Comparison of ENCODE assay signal across 8 cellular contexts in genomic region chr1:61083799-61084385, GRCh38. TPM values are rescaled to one million over a fixed set of nuclear protein-coding genes. Genes with fewer than 3 reads are reported as not detected.
DNase-seq lines count a peak whose midpoint lies in the region; ATAC-seq and TF ChIP-seq lines count a peak whose summit lies in the region.

No MANE protein-coding gene starts in this region.

- peaks cover 94 to 100% (median 98%) of the 10 kb centered on the region in 11 experiments for H3K27me3 ChIP-seq in BLaER1 treated with 17β-estradiol and CSF1 and Interleukin-3, amounts not matched to agents 10 nM and 100 nM
- H3K27me3 ChIP-seq in NT2/D1 (ENCODE audit: insufficient read depth, insufficient read length) (peaks cover 68% of the 10 kb centered on the region), endodermal cell (ENCODE audit: control insufficient read depth, insufficient read depth, low read length, poor library complexity, severe bottlenecking) (peaks cover 71% of the 10 kb centered on the region), neural cell (ENCODE audit: insufficient read depth, low read depth, low read length) (peaks cover 85% of the 10 kb centered on the region)

- no peaks in the 10 kb centered on the region for H3K36me3 Mint-ChIP-seq in endodermal cell (ENCODE audit: low read depth)

- ATAC-seq in GM18867 (IDR thresholded peaks at IDR 0.05; ENCODE audit: unreplicated experiment) (no peak), HG03159 (IDR thresholded peaks at IDR 0.05; ENCODE audit: unreplicated experiment) (no peak)

- WGBS in endodermal cell (ENCODE audit: insufficient coverage in 1 of 2, insufficient read length in 1 of 2), 2 experiments: 26 to 69% methylated on average over 3 to 19 of the region's 19 CpGs

- no peaks in the 10 kb centered on the region for H3K9me2 ChIP-seq in neural cell (ENCODE audit: insufficient read depth, low read length)

- peaks cover 9 to 18% (median 14%) of the 10 kb centered on the region in 10 experiments for H3K4me1 ChIP-seq in BLaER1 treated with 17β-estradiol and CSF1 and Interleukin-3, amounts not matched to agents 10 nM and 100 nM
- H3K4me1 ChIP-seq in NT2/D1 (ENCODE audit: insufficient read depth, insufficient read length) (no peaks in the 10 kb centered on the region), endodermal cell (ENCODE audit: control insufficient read depth, insufficient read depth, low read length) (peaks cover 2% of the 10 kb centered on the region)

- H3K36me3 ChIP-seq in BLaER1 treated with 17β-estradiol and CSF1 and Interleukin-3, amounts not matched to agents 10 nM and 100 nM: no peaks in the 10 kb centered on the region; a peak in 1 of 22 replicates
- no peaks in the 10 kb centered on the region for H3K36me3 ChIP-seq in NT2/D1 (ENCODE audit: insufficient read depth, insufficient read length, low read length)
- H3K36me3 ChIP-seq in endodermal cell (ENCODE audit: control insufficient read depth, insufficient read depth, low read length): no peaks in the 10 kb centered on the region
- no peaks in the 10 kb centered on the region for H3K36me3 ChIP-seq in neural cell (ENCODE audit: insufficient read depth, low read length)

- no peak for TF ChIP-seq CTCF in endodermal cell (conservative IDR thresholded peaks at IDR 0.05)
- TF ChIP-seq CTCF in neural cell (IDR thresholded peaks at IDR 0.05; ENCODE audit: poor library complexity, severe bottlenecking): no peak

- H3K27ac Mint-ChIP-seq in endodermal cell: no peak overlapping the region

- H3K4me1 Mint-ChIP-seq in endodermal cell: peaks cover 15% of the 10 kb centered on the region

- no peak for TF ChIP-seq EP300 in neural cell (conservative IDR thresholded peaks at IDR 0.05; ENCODE audit: poor library complexity, severe bottlenecking)

- peak overlapping the region; percentile 42 to 68 (median 58) for H3K4me3 ChIP-seq in BLaER1 treated with 17β-estradiol and CSF1 and Interleukin-3, amounts not matched to agents 10 nM and 100 nM
- peak overlapping the region; percentile 73 for H3K4me3 ChIP-seq in NT2/D1 (ENCODE audit: insufficient read length, low read depth)
- H3K4me3 ChIP-seq in endodermal cell (ENCODE audit: low read length): peak overlapping the region; percentile 78
- peak overlapping the region; percentile 67 for H3K4me3 ChIP-seq in neural cell (ENCODE audit: low read length)

- H3K4me2 ChIP-seq in BLaER1 treated with 17β-estradiol and CSF1 and Interleukin-3, amounts not matched to agents 10 nM and 100 nM: peak overlapping the region; percentile 75 to 100 (median 88)
- no peak overlapping the region for H3K4me2 ChIP-seq in neural cell (ENCODE audit: low read length)

- peak overlapping the region; percentile 74 for H3K4me3 Mint-ChIP-seq in endodermal cell

- DNase-seq in NT2/D1 (ENCODE audit: low read depth, low spot score) (no peak), endodermal cell (no peak), Ammon's horn (ENCODE audit: low spot score) (no peak), iPS-NIHi7 (ENCODE audit: extremely low spot score) (no peak)

- H3K27me3 Mint-ChIP-seq in endodermal cell (ENCODE audit: insufficient read depth): peaks cover 59% of the 10 kb centered on the region

- peaks cover 0 to 61% (median 38%) of the 10 kb centered on the region in 11 experiments; a peak in 18 of 22 replicates for H4K20me1 ChIP-seq in BLaER1 treated with 17β-estradiol and CSF1 and Interleukin-3, amounts not matched to agents 10 nM and 100 nM
- no peaks in the 10 kb centered on the region for H4K20me1 ChIP-seq in neural cell (ENCODE audit: insufficient read depth)

- no peaks in the 10 kb centered on the region for H3K9me3 Mint-ChIP-seq in endodermal cell

- no peak overlapping the region for H3K27ac ChIP-seq in BLaER1 treated with 17β-estradiol and CSF1 and Interleukin-3, amounts not matched to agents 10 nM and 100 nM
- H3K27ac ChIP-seq in endodermal cell (ENCODE audit: low read depth, low read length) (no peak overlapping the region), neural cell (ENCODE audit: low read length) (no peak overlapping the region)

- H3F3A ChIP-seq in neural cell (ENCODE audit: insufficient read depth, low read length, poor library complexity, severe bottlenecking): no peaks in the 10 kb centered on the region

- H2AFZ ChIP-seq in neural cell (ENCODE audit: low read depth, low read length): no peak overlapping the region

- no peaks in the 10 kb centered on the region for H3K79me2 ChIP-seq in neural cell (replicated peaks; ENCODE audit: insufficient read depth, low read length)

- H3K9me3 ChIP-seq in BLaER1 treated with 17β-estradiol and CSF1 and Interleukin-3, amounts not matched to agents 10 nM and 100 nM (replicated peaks in 1 of 11): no peaks in the 10 kb centered on the region
- no peaks in the 10 kb centered on the region for H3K9me3 ChIP-seq in NT2/D1 (ENCODE audit: insufficient read depth, low read length)
- H3K9me3 ChIP-seq in endodermal cell (ENCODE audit: control insufficient read depth, low read length): no peaks in the 10 kb centered on the region
- H3K9me3 ChIP-seq in neural cell (ENCODE audit: low read length): no peaks in the 10 kb centered on the region

- TF ChIP-seq RAD21 in neural cell (conservative IDR thresholded peaks at IDR 0.05): no peak

- H3K9ac ChIP-seq in BLaER1 treated with 17β-estradiol and CSF1 and Interleukin-3, amounts not matched to agents 10 nM and 100 nM: peak overlapping the region in 5 of 11 experiments; percentile 40 to 72 (median 52); a peak in 7 of 22 replicates
- H3K9ac ChIP-seq in NT2/D1 (ENCODE audit: insufficient read length, low read depth): peak overlapping the region; percentile 77
- no peak overlapping the region for H3K9ac ChIP-seq in endodermal cell (ENCODE audit: extremely low read depth, low read length, poor library complexity, severe bottlenecking)
- H3K9ac ChIP-seq in neural cell (ENCODE audit: low read length): no peak overlapping the region

TF ChIP-seq in neural cell, 6 proteins besides CTCF, POLR2A, EP300 and RAD21:
- TF ChIP-seq MXI1 (conservative IDR thresholded peaks at IDR 0.05; ENCODE audit: poor library complexity, severe bottlenecking) (no peak), TAF1 (IDR thresholded peaks at IDR 0.05; ENCODE audit: low read depth) (no peak), EZH2 (IDR thresholded peaks at IDR 0.05; ENCODE audit: borderline replicate concordance, insufficient read depth, low read length, poor library complexity, severe bottlenecking) (no peak), REST (IDR thresholded peaks at IDR 0.05; ENCODE audit: borderline replicate concordance) (no peak), SMC3 (conservative IDR thresholded peaks at IDR 0.05; ENCODE audit: poor library complexity) (no peak), POLR2AphosphoS5 (IDR thresholded peaks at IDR 0.05) (no peak)

RNA-seq across cellular contexts. Expression of gene NFIA, which starts 1.5 kb away (rescaled TPM):
- 1 to 10 TPM; 2.3 to 3.8 TPM for total RNA-seq in endodermal cell
- polyA plus RNA-seq in endodermal cell (2013, experiment 1 of 2): 3.7 TPM
- 5.1 TPM for polyA plus RNA-seq in endodermal cell (2013, experiment 2 of 2)
- 0.47 TPM in 1 of 2 replicates, not detected in the other for polyA plus RNA-seq in neural cell
- polyA minus RNA-seq in neural cell: 0.24 and 1.4 TPM in 2 replicates
